In the genomic region with DNA sequence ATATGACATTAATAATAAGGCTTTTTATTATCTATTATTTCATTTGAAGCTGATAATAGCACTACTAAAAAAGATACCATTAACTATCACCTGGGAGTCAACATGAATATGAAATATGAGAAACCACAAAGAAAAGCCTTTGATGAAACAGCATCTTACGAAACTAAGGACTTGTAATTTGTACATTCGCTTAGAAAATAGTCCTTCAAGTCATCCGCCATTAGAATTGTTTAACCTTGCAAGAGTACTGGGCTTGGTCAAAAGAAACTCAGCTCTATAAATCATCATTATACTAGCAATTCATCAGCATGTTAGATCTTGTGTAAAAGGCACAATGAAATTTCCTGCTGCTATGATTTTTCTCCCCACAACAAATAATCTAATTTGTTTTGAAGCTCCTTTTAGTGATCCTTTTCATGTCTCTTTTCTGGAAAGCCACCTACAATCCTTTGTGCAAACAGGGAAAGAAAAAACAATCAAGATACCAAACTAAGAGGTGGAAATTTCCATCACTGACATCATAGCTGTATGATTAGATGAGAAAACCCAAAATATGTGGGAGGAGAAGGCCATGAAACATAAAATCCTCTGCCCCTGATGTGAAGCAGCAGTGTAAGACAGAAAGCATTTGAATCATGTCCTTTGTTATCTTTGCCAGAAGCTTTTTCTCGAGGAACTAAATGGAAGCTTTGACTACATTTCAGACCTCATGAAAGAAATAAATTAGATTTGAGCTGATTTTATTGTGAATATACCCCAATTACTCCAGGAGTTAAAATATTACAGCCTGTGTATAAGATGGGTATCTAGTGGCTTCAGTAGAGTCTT, we compare ENCODE assay signal across 12 cellular contexts. TPM values are rescaled to one million over a fixed set of nuclear protein-coding genes. Genes with fewer than 3 reads are reported as not detected.
A peak's percentile ranks its signal among the peaks of the same experiment; 100 is the strongest.
DNase-seq lines count a peak whose midpoint lies in the region; ATAC-seq and TF ChIP-seq lines count a peak whose summit lies in the region.
"Had no signal": no experiment of that assay in that cellular context is flagged by ENCODE, and none has a peak within 500 bp of the region (broad histone marks: within the 10 kb centered on the region; RNA-seq: fewer than 3 reads in every experiment).

No MANE protein-coding gene starts in this region.

- H3K4me3 Mint-ChIP-seq in activated CD8-positive, alpha-beta T cell treated with anti-CD3 and anti-CD28 coated beads, Interleukin-2, amount 10 ng/mL, durations not matched to agents 7 days and 5 days: no peak overlapping the region
- H3K4me3 Mint-ChIP-seq: activated naive CD4-positive, alpha-beta T cell treated with anti-CD3 and anti-CD28 coated beads, Interleukin-2, amount 10 ng/mL, durations not matched to agents 7 days and 5 days had no signal

- peaks cover 6 to 32% (median 17%) of the 10 kb centered on the region in 10 experiments; a peak in 16 of 20 replicates for H3K4me1 ChIP-seq in BLaER1 treated with 17β-estradiol and CSF1 and Interleukin-3, amounts not matched to agents 10 nM and 100 nM
- peaks cover 41% of the 10 kb centered on the region for H3K4me1 ChIP-seq in OCI-LY7 (ENCODE audit: insufficient read depth, low read length, poor library complexity, severe bottlenecking)

- intact Hi-C loops in OCI-LY7 (cut with micrococcal nuclease; ENCODE audit: unreplicated experiment): no loop called here

- peak overlapping the region; percentile 65 for H2AFZ ChIP-seq in OCI-LY7 (ENCODE audit: low read length)

- H3K36me3 Mint-ChIP-seq in activated CD8-positive, alpha-beta T cell treated with anti-CD3 and anti-CD28 coated beads, Interleukin-2, amount 10 ng/mL, durations not matched to agents 7 days and 5 days (ENCODE audit: low read depth): no peaks in the 10 kb centered on the region
- H3K36me3 Mint-ChIP-seq: activated naive CD4-positive, alpha-beta T cell treated with anti-CD3 and anti-CD28 coated beads, Interleukin-2, amount 10 ng/mL, durations not matched to agents 7 days and 5 days had no signal

- TF ChIP-seq CTCF in OCI-LY7 (conservative IDR thresholded peaks at IDR 0.05; ENCODE audit: low read length): no peak

- no peaks in the 10 kb centered on the region for H4K20me1 ChIP-seq in BLaER1 treated with 17β-estradiol and CSF1 and Interleukin-3, amounts not matched to agents 10 nM and 100 nM
- H4K20me1 ChIP-seq in OCI-LY7 (ENCODE audit: insufficient read depth, low read length): no peaks in the 10 kb centered on the region

- peak overlapping the region in 7 of 11 experiments; percentile 0 to 47 (median 31); a peak in 9 of 22 replicates for H3K4me2 ChIP-seq in BLaER1 treated with 17β-estradiol and CSF1 and Interleukin-3, amounts not matched to agents 10 nM and 100 nM
- peak overlapping the region; percentile 8; the same call in 1 of the 2 replicates for H3K4me2 ChIP-seq in OCI-LY7 (ENCODE audit: low read length)

- no peak overlapping the region for H3K9ac ChIP-seq in BLaER1 treated with 17β-estradiol and CSF1 and Interleukin-3, amounts not matched to agents 10 nM and 100 nM

- no peaks in the 10 kb centered on the region for H3K9me2 ChIP-seq in OCI-LY7 (ENCODE audit: insufficient read depth, low read length)

- H3K27me3 ChIP-seq in BLaER1 treated with 17β-estradiol and CSF1 and Interleukin-3, amounts not matched to agents 10 nM and 100 nM: no peaks in the 10 kb centered on the region

- POLR2A ChIA-PET in OCI-LY7 (lab: Charles Lee): interaction anchor here (0.7 to 1.3 kb wide), 4 partner anchors 8 to 218 kb away, joined by 3 to 4 read pairs (median 3); no protein-coding TSS in a partner anchor
- POLR2A ChIA-PET in activated CD8-positive, alpha-beta T cell treated with anti-CD3 and anti-CD28 coated beads, Interleukin-2, amount 10 ng/mL, durations not matched to agents 7 days and 5 days (lab: Charles Lee): no interaction called here

- H3K4me3 ChIP-seq in BLaER1 treated with 17β-estradiol and CSF1 and Interleukin-3, amounts not matched to agents 10 nM and 100 nM: no peak overlapping the region
- H3K4me3 ChIP-seq in OCI-LY7 (ENCODE audit: low read depth, low read length, poor library complexity, severe bottlenecking): no peak overlapping the region

- no peak for DNase-seq in OCI-LY7 (ENCODE audit: low spot score)
- peak; percentile 34 for DNase-seq in fibroblast of gingiva (ENCODE audit: low read depth)
- DNase-seq in non-pigmented ciliary epithelial cell (ENCODE audit: low read depth): peak; percentile 63
- DNase-seq in activated CD8-positive, alpha-beta T cell treated with anti-CD3 and anti-CD28 coated beads, Interleukin-2, amount 10 ng/mL, durations not matched to agents 7 days and 5 days: no peak
- DNase-seq in occipital lobe (lab: John Stamatoyannopoulos, UW): no peak
- DNase-seq: activated naive CD4-positive, alpha-beta T cell treated with anti-CD3 and anti-CD28 coated beads, Interleukin-2, amount 10 ng/mL, durations not matched to agents 7 days and 5 days; NCI-H187 treated with DMSO at 0.1 percent for 48 hours; PC-3; stimulated activated CD8-positive, alpha-beta memory T cell treated with anti-CD3 and anti-CD28 coated beads, Interleukin-4, amount 100 ng/mL, for 48 hours had no signal

- H3K36me3 ChIP-seq in BLaER1 treated with 17β-estradiol and CSF1 and Interleukin-3, amounts not matched to agents 10 nM and 100 nM: no peaks in the 10 kb centered on the region
- H3K36me3 ChIP-seq in OCI-LY7 (ENCODE audit: insufficient read depth, low read length): no peaks in the 10 kb centered on the region

- CTCF ChIA-PET in OCI-LY7 (lab: Charles Lee; ENCODE audit: unreplicated experiment): no interaction called here
- CTCF ChIA-PET in activated CD8-positive, alpha-beta T cell treated with anti-CD3 and anti-CD28 coated beads, Interleukin-2, amount 10 ng/mL, durations not matched to agents 7 days and 5 days (lab: Charles Lee): no interaction called here

- H3K27ac ChIP-seq in BLaER1 treated with 17β-estradiol and CSF1 and Interleukin-3, amounts not matched to agents 10 nM and 100 nM: no peak overlapping the region
- no peak overlapping the region for H3K27ac ChIP-seq in OCI-LY7 (ENCODE audit: low read depth, low read length, poor library complexity, severe bottlenecking)

- H3K27ac Mint-ChIP-seq in activated CD8-positive, alpha-beta T cell treated with anti-CD3 and anti-CD28 coated beads, Interleukin-2, amount 10 ng/mL, durations not matched to agents 7 days and 5 days: no peak overlapping the region
- H3K27ac Mint-ChIP-seq: activated naive CD4-positive, alpha-beta T cell treated with anti-CD3 and anti-CD28 coated beads, Interleukin-2, amount 10 ng/mL, durations not matched to agents 7 days and 5 days had no signal

- no peaks in the 10 kb centered on the region for H3K27me3 Mint-ChIP-seq in activated CD8-positive, alpha-beta T cell treated with anti-CD3 and anti-CD28 coated beads, Interleukin-2, amount 10 ng/mL, durations not matched to agents 7 days and 5 days (ENCODE audit: low read depth)
- H3K27me3 Mint-ChIP-seq: activated naive CD4-positive, alpha-beta T cell treated with anti-CD3 and anti-CD28 coated beads, Interleukin-2, amount 10 ng/mL, durations not matched to agents 7 days and 5 days had no signal

- H3K79me2 ChIP-seq in OCI-LY7 (ENCODE audit: insufficient read depth, low read depth, low read length): no peaks in the 10 kb centered on the region

- H3K9me3 ChIP-seq in BLaER1 treated with 17β-estradiol and CSF1 and Interleukin-3, amounts not matched to agents 10 nM and 100 nM (replicated peaks in 1 of 11): no peaks in the 10 kb centered on the region
- H3K9me3 ChIP-seq in OCI-LY7 (ENCODE audit: low read length): no peaks in the 10 kb centered on the region

- H3K4me1 Mint-ChIP-seq in activated CD8-positive, alpha-beta T cell treated with anti-CD3 and anti-CD28 coated beads, Interleukin-2, amount 10 ng/mL, durations not matched to agents 7 days and 5 days (ENCODE audit: low read depth): no peaks in the 10 kb centered on the region
- H3K4me1 Mint-ChIP-seq: activated naive CD4-positive, alpha-beta T cell treated with anti-CD3 and anti-CD28 coated beads, Interleukin-2, amount 10 ng/mL, durations not matched to agents 7 days and 5 days had no signal

- H3K9me3 Mint-ChIP-seq in activated CD8-positive, alpha-beta T cell treated with anti-CD3 and anti-CD28 coated beads, Interleukin-2, amount 10 ng/mL, durations not matched to agents 7 days and 5 days (ENCODE audit: insufficient read depth): no peaks in the 10 kb centered on the region
- H3K9me3 Mint-ChIP-seq: activated naive CD4-positive, alpha-beta T cell treated with anti-CD3 and anti-CD28 coated beads, Interleukin-2, amount 10 ng/mL, durations not matched to agents 7 days and 5 days had no signal

- BruUV-seq in OCI-LY7 (replicated peaks; lab: Mats Ljungman, UMichigan): no TSS peak

- ATAC-seq in HG03442 (IDR thresholded peaks at IDR 0.05; ENCODE audit: unreplicated experiment): no peak
- no peak for ATAC-seq in activated CD8-positive, alpha-beta T cell treated with anti-CD3 and anti-CD28 coated beads, Interleukin-2, amount 10 ng/mL, durations not matched to agents 7 days and 5 days
- no peak for ATAC-seq in HG02759 (IDR thresholded peaks at IDR 0.05; ENCODE audit: unreplicated experiment)
- ATAC-seq: PC-3 had no signal

RNA-seq across cellular contexts. Expression of gene SCN9A, which starts 31.2 kb away (rescaled TPM):
- total RNA-seq in OCI-LY7 (2014; rRNA removed; shearing (Covaris generic)): not detected in 2 replicates
- total RNA-seq in OCI-LY7 (2022) (not detected in 2 replicates), occipital lobe (121 TPM)
- under 1 TPM in 1 of 2 experiments, not detected in 1; 0.16 TPM for total RNA-seq in activated CD8-positive, alpha-beta T cell treated with anti-CD3 and anti-CD28 coated beads, Interleukin-2, amount 10 ng/mL, durations not matched to agents 7 days and 5 days

Comparison
In these comparisons a context has a peak if more than half of its experiments do, and no peak if none do; other contexts are left out.
1. DNase-seq: peak in fibroblast of gingiva (single experiment) and non-pigmented ciliary epithelial cell (single experiment); none in OCI-LY7 (single experiment), activated CD8-positive, alpha-beta T cell treated with anti-CD3 and anti-CD28 coated beads, Interleukin-2, amount 10 ng/mL, durations not matched to agents 7 days and 5 days (single experiment) and occipital lobe (single experiment).
2. RNA of gene SCN9A, which starts 31.2 kb away (total RNA-seq): 121 TPM in occipital lobe (single experiment); 0.16 TPM in activated CD8-positive, alpha-beta T cell treated with anti-CD3 and anti-CD28 coated beads, Interleukin-2, amount 10 ng/mL, durations not matched to agents 7 days and 5 days and not detected in OCI-LY7; every median in the first group is over 100 times any median in the second.